23 cellular contexts compared by ENCODE assay signal in genomic region chr10:13970967-13971353, GRCh38.
A peak's percentile ranks its signal among the peaks of the same experiment; 100 is the strongest.
DNase-seq lines count a peak whose midpoint lies in the region; ATAC-seq, FAIRE-seq and TF ChIP-seq lines count a peak whose summit lies in the region.
"Had no signal": no experiment of that assay in that cellular context is flagged by ENCODE, and none has a peak within 500 bp of the region (broad histone marks: within the 10 kb centered on the region; RNA-seq: fewer than 3 reads in every experiment).

No MANE protein-coding gene starts in this region.

- TF ChIP-seq CTCF in H1 (IDR thresholded peaks at IDR 0.05; ENCODE audit: control extremely low read depth in 1 of 3, insufficient read depth in 1 of 3, low read depth in 1 of 3, low read length in 3 of 3) (no peak), osteocyte (IDR thresholded peaks at IDR 0.05) (no peak), HepG2 (CRISPR knock-in tag; IDR thresholded peaks at IDR 0.05) (no peak), natural killer cell (IDR thresholded peaks at IDR 0.05) (no peak)

- peaks cover 7% of the 10 kb centered on the region for H3K4me1 Mint-ChIP-seq in activated naive CD4-positive, alpha-beta T cell treated with anti-CD3 and anti-CD28 coated beads, Interleukin-2, amount 50 U/mL, for 24 hours
- H3K4me1 Mint-ChIP-seq in osteocyte (ENCODE audit: unreplicated experiment) = peaks cover 75% of the 10 kb centered on the region
- H3K4me1 Mint-ChIP-seq in natural killer cell = no peaks in the 10 kb centered on the region

- no peak overlapping the region for H3K9ac ChIP-seq in H1 (replicated peaks in 1 of 4; ENCODE audit: extremely low read depth in 1 of 4, low read depth in 3 of 4, low read length in 3 of 4)
- H3K9ac ChIP-seq in HepG2 (ENCODE audit: insufficient read depth, low read depth, low read length) = no peak overlapping the region

- H3K27me3 ChIP-seq in H1 (replicated peaks in 1 of 4; ENCODE audit: control insufficient read depth in 3 of 4, extremely low read depth in 1 of 4, insufficient read depth in 3 of 4, low read length in 3 of 4) = no peaks in the 10 kb centered on the region
- peaks cover 6 to 14% of the 10 kb centered on the region in 2 experiments; a peak in 3 of 5 replicates for H3K27me3 ChIP-seq in HepG2 (ENCODE audit: control insufficient read depth in 1 of 2, insufficient read depth in 2 of 2, low read length in 2 of 2)
- H3K27me3 ChIP-seq: BE2C, SJCRH30 had no signal

- TF ChIP-seq RAD21 in H1 (IDR thresholded peaks at IDR 0.05 in 1 of 2, conservative IDR thresholded peaks at IDR 0.05 in 1 of 2; ENCODE audit: low read depth in 2 of 2, low read length in 2 of 2) (no peak), HepG2 (CRISPR knock-in tag; IDR thresholded peaks at IDR 0.05) (no peak)

- H3K14ac ChIP-seq in H1 (ENCODE audit: insufficient read length) = no peak overlapping the region

- 95% methylated on average over 12 of the region's 12 CpGs; no CpG with 5 or more reads in 1 of the 2 experiments for WGBS in H1 (ENCODE audit: extremely low coverage in 1 of 2, insufficient coverage in 1 of 2, insufficient read length in 1 of 2, insufficient replicate concordance in 2 of 2, low coverage in 1 of 2, low lambda C conversion rate in 2 of 2, missing lambda C conversion rate in 1 of 2), 2 experiments
- WGBS in HepG2 (ENCODE audit: low lambda C conversion rate) = 61% methylated on average over 10 of the region's 12 CpGs

- H2BK120ac ChIP-seq in H1 (replicated peaks; ENCODE audit: low read depth, low read length) = no peak overlapping the region

- H2BK20ac ChIP-seq in H1 (ENCODE audit: low read length) = no peak overlapping the region

- H3K79me2 ChIP-seq in H1 (ENCODE audit: control insufficient read depth in 1 of 2, insufficient read depth in 2 of 2, low read length in 2 of 2) = no peaks in the 10 kb centered on the region
- no peaks in the 10 kb centered on the region for H3K79me2 ChIP-seq in HepG2 (ENCODE audit: insufficient read depth, low read length)

- no peaks in the 10 kb centered on the region for H3K79me1 ChIP-seq in H1 (ENCODE audit: low read depth, low read length)

- H2BK5ac ChIP-seq in H1 (ENCODE audit: low read depth, low read length) = 0 out of 2 replicates have a peak overlapping the region, but pooled peaks have one; percentile 54

- H2AK5ac ChIP-seq in H1 (ENCODE audit: low read depth, low read length) = peak overlapping the region; percentile 41; the same call in 1 of the 2 replicates

- peak overlapping the region; percentile 95 for H2BK12ac ChIP-seq in H1 (ENCODE audit: low read depth, low read length)

- TF ChIP-seq POLR2A in H1 (IDR thresholded peaks at IDR 0.05; ENCODE audit: control extremely low read depth in 1 of 2, low read depth in 2 of 2, low read length in 2 of 2) (no peak), HepG2 (IDR thresholded peaks at IDR 0.05; ENCODE audit: insufficient read depth in 1 of 2, low read depth in 2 of 2, low read length in 2 of 2) (no peak)

- peak overlapping the region; percentile 38 for H4K91ac ChIP-seq in H1 (replicated peaks; ENCODE audit: insufficient read length, low read length)

- H2AFZ ChIP-seq in H1 (ENCODE audit: low read length) (no peak overlapping the region), HepG2 (ENCODE audit: low read length) (no peak overlapping the region)

- peaks cover 5% of the 10 kb centered on the region; the same call in 1 of the 2 replicates for H3K23me2 ChIP-seq in H1 (ENCODE audit: low read depth, low read length)

- H3K4me1 ChIP-seq in H1 (replicated peaks in 1 of 4; ENCODE audit: control insufficient read depth in 3 of 4, insufficient read depth in 4 of 4, low read length in 3 of 4) (peaks cover 0 to 18% (median 9%) of the 10 kb centered on the region in 4 experiments; a peak in 5 of 7 replicates), HepG2 (ENCODE audit: insufficient read depth, low read length) (no peaks in the 10 kb centered on the region)
- H3K4me1 ChIP-seq: BE2C had no signal

- no peak overlapping the region for H3K4me3 ChIP-seq in H1 (ENCODE audit: extremely low read depth in 1 of 4, insufficient read depth in 2 of 4, low read depth in 3 of 4, low read length in 4 of 4)
- H3K4me3 ChIP-seq in HepG2 (replicated peaks in 1 of 3; ENCODE audit: insufficient read depth in 1 of 3, low read depth in 2 of 3, low read length in 3 of 3) = no peak overlapping the region
- H3K4me3 ChIP-seq: SJCRH30 had no signal

- in situ Hi-C loops in HepG2 (cut with HindIII; ENCODE audit: extremely low pct_ligation_motif_present, low pct_unique_long_range_greater_than_20kb) = no loop called here

- H3K27me3 Mint-ChIP-seq in activated naive CD4-positive, alpha-beta T cell treated with anti-CD3 and anti-CD28 coated beads, Interleukin-2, amount 50 U/mL, for 24 hours = no peaks in the 10 kb centered on the region
- H3K27me3 Mint-ChIP-seq in osteocyte (ENCODE audit: unreplicated experiment) (no peaks in the 10 kb centered on the region), natural killer cell (ENCODE audit: low read depth in 2 of 2) (peaks cover 0 to 3% of the 10 kb centered on the region in 2 donors)
- H3K27me3 Mint-ChIP-seq: CD4-positive, alpha-beta T cell had no signal

- no peak for DNase-seq in activated naive CD4-positive, alpha-beta T cell treated with anti-CD3 and anti-CD28 coated beads, Interleukin-2, amount 50 U/mL, for 72 hours (ENCODE audit: low spot score in 2 of 2)
- DNase-seq in H1 (ENCODE audit: low read depth in 1 of 2, low spot score in 2 of 2) (no peak), osteocyte (ENCODE audit: extremely low spot score, unreplicated experiment) (no peak), GM19238 (ENCODE audit: insufficient read length, low spot score) (no peak), HepG2 (ENCODE audit: low spot score) (no peak), natural killer cell (no peak)
- DNase-seq: 8988T; BE2C; CD4-positive, alpha-beta T cell; EL; KBM-7; MV-4-11; NCI-H1417; NCI-H1930; NCI-H2171; NCI-H446 treated with DMSO at 0.1 percent for 48 hours; NK-92 treated with Interleukin-12 subunit alpha and Interleukin-12 subunit beta, amount 100 ng/mL, for 24 hours; RPMI8226; SJCRH30 had no signal

- H3K23ac ChIP-seq in H1 (ENCODE audit: insufficient read length) = no peak overlapping the region

- no TSS peak for BruUV-seq in HepG2 (replicated peaks; lab: Mats Ljungman, UMichigan)

- no peak for ATAC-seq in activated naive CD4-positive, alpha-beta T cell treated with anti-CD3 and anti-CD28 coated beads, Interleukin-2, amount 50 U/mL, for 72 hours
- no peak for ATAC-seq in HepG2
- no peak for ATAC-seq in natural killer cell
- no peak for ATAC-seq in GM18870 (IDR thresholded peaks at IDR 0.05; ENCODE audit: unreplicated experiment)
- ATAC-seq: HCT116 had no signal

- intact Hi-C loops in HepG2 (cut with micrococcal nuclease; ENCODE audit: unreplicated experiment) (no loop called here), natural killer cell (cut with micrococcal nuclease) (no loop called here)

- H3K36me3 Mint-ChIP-seq in activated naive CD4-positive, alpha-beta T cell treated with anti-CD3 and anti-CD28 coated beads, Interleukin-2, amount 50 U/mL, for 24 hours = no peaks in the 10 kb centered on the region
- no peaks in the 10 kb centered on the region for H3K36me3 Mint-ChIP-seq in activated naive CD4-positive, alpha-beta T cell treated with anti-CD3 and anti-CD28 coated beads, Interleukin-2, amount 50 U/mL, for 72 hours
- H3K36me3 Mint-ChIP-seq in osteocyte (ENCODE audit: unreplicated experiment) (peaks cover 35% of the 10 kb centered on the region), natural killer cell (no peaks in the 10 kb centered on the region)

- H3K9me3 Mint-ChIP-seq in activated naive CD4-positive, alpha-beta T cell treated with anti-CD3 and anti-CD28 coated beads, Interleukin-2, amount 50 U/mL, for 24 hours = no peaks in the 10 kb centered on the region
- H3K9me3 Mint-ChIP-seq in activated naive CD4-positive, alpha-beta T cell treated with anti-CD3 and anti-CD28 coated beads, Interleukin-2, amount 50 U/mL, for 72 hours = no peaks in the 10 kb centered on the region
- H3K9me3 Mint-ChIP-seq in osteocyte (ENCODE audit: unreplicated experiment) (no peaks in the 10 kb centered on the region), natural killer cell (no peaks in the 10 kb centered on the region)
- H3K9me3 Mint-ChIP-seq: CD4-positive, alpha-beta T cell had no signal

- H4K20me1 ChIP-seq in H1 (replicated peaks in 1 of 2; ENCODE audit: control insufficient read depth in 1 of 2, insufficient read depth in 2 of 2, low read length in 2 of 2) = no peaks in the 10 kb centered on the region
- no peaks in the 10 kb centered on the region for H4K20me1 ChIP-seq in HepG2 (ENCODE audit: insufficient read depth, low read length)

- H3K4me2 ChIP-seq in H1 (ENCODE audit: insufficient read depth in 1 of 2, low read depth in 2 of 2, low read length in 2 of 2) = no peak overlapping the region
- H3K4me2 ChIP-seq in HepG2 (ENCODE audit: low read depth, low read length) = no peak overlapping the region

- H3K9me3 ChIP-seq in H1 (ENCODE audit: insufficient read depth in 2 of 2, low read depth in 1 of 2, low read length in 1 of 2) (no peaks in the 10 kb centered on the region), HepG2 (ENCODE audit: low read length) (no peaks in the 10 kb centered on the region)
- H3K9me3 ChIP-seq: BE2C, SJCRH30 had no signal

- H3K4ac ChIP-seq in H1 (replicated peaks; ENCODE audit: insufficient read length, low read depth, low read length) = no peak overlapping the region

- CTCF ChIA-PET in H1 (lab: Charles Lee; ENCODE audit: partially characterized antibody) = interaction anchor here (0.9 to 1.6 kb wide), 4 partner anchors 9 to 331 kb away, joined by 3 to 5 read pairs (median 4); no protein-coding TSS in a partner anchor
- CTCF ChIA-PET in HepG2 (lab: Yijun Ruan, JAX; ENCODE audit: low intra/inter-chr PET ratio, low total read pairs) = no interaction called here

- TF ChIP-seq EP300 in H1 (IDR thresholded peaks at IDR 0.05; ENCODE audit: borderline replicate concordance in 1 of 2, low read depth in 2 of 2, low read length in 2 of 2) = no peak
- no peak for TF ChIP-seq EP300 in HepG2 (IDR thresholded peaks at IDR 0.05; ENCODE audit: low read depth in 2 of 2, low read length in 2 of 2)
- no peak for TF ChIP-seq EP300 in HepG2 (CRISPR knock-in tag; IDR thresholded peaks at IDR 0.05; ENCODE audit: borderline replicate concordance)

- H3K4me3 Mint-ChIP-seq in activated naive CD4-positive, alpha-beta T cell treated with anti-CD3 and anti-CD28 coated beads, Interleukin-2, amount 50 U/mL, for 24 hours = no peak overlapping the region
- H3K4me3 Mint-ChIP-seq in osteocyte (ENCODE audit: unreplicated experiment) (peak overlapping the region; percentile 53), natural killer cell (no peak overlapping the region)
- H3K4me3 Mint-ChIP-seq: CD4-positive, alpha-beta T cell had no signal

- H2BK15ac ChIP-seq in H1 (ENCODE audit: low read length) = peak overlapping the region; percentile 13; the same call in 1 of the 2 replicates

- no peak overlapping the region for H3K56ac ChIP-seq in H1 (replicated peaks; ENCODE audit: insufficient read length, low read depth, low read length)

- H4K5ac ChIP-seq in H1 (ENCODE audit: insufficient read length, low read depth, low read length) = no peak overlapping the region

- POLR2A ChIA-PET in H1 (lab: Charles Lee; ENCODE audit: partially characterized antibody) (interaction anchor here (1.4 kb wide), 1 partner anchor 184 kb away, joined by 3 read pairs; no protein-coding TSS in a partner anchor), HepG2 (lab: Yijun Ruan, JAX) (no interaction called here)

- H3K27ac Mint-ChIP-seq in activated naive CD4-positive, alpha-beta T cell treated with anti-CD3 and anti-CD28 coated beads, Interleukin-2, amount 50 U/mL, for 24 hours = peak overlapping the region; percentile 8
- H3K27ac Mint-ChIP-seq in activated naive CD4-positive, alpha-beta T cell treated with anti-CD3 and anti-CD28 coated beads, Interleukin-2, amount 50 U/mL, for 72 hours = no peak overlapping the region
- H3K27ac Mint-ChIP-seq in osteocyte (ENCODE audit: unreplicated experiment) (peak overlapping the region; percentile 85), natural killer cell (no peak overlapping the region)
- H3K27ac Mint-ChIP-seq: CD4-positive, alpha-beta T cell had no signal

- H4K8ac ChIP-seq in H1 (ENCODE audit: extremely low read depth, insufficient read depth, low read length) = no peak overlapping the region

- H3K36me3 ChIP-seq in H1 (ENCODE audit: control insufficient read depth in 2 of 4, insufficient read depth in 4 of 4, low read length in 3 of 4) (no peaks in the 10 kb centered on the region), HepG2 (replicated peaks in 1 of 2; ENCODE audit: control insufficient read depth in 1 of 2, insufficient read depth in 2 of 2, low read length in 2 of 2) (no peaks in the 10 kb centered on the region)
- H3K36me3 ChIP-seq: BE2C, SJCRH30 had no signal

- H3K27ac ChIP-seq in H1 (ENCODE audit: low read depth, low read length) (no peak overlapping the region), HepG2 (ENCODE audit: extremely low read length, insufficient read depth, low read length) (no peak overlapping the region)
- H3K27ac ChIP-seq: HL-60, SJCRH30 had no signal

- H3K18ac ChIP-seq in H1 (ENCODE audit: extremely low read depth, low read length) = no peak overlapping the region

- no peak for FAIRE-seq in H1 (lab: Jason Lieb, UNC)
- no peak for FAIRE-seq in HepG2 (lab: Jason Lieb, UNC)

Comparison
In these comparisons a context has a peak if more than half of its experiments do, and no peak if none do; other contexts are left out.
1. H3K27ac Mint-ChIP-seq: peak in activated naive CD4-positive, alpha-beta T cell treated with anti-CD3 and anti-CD28 coated beads, Interleukin-2, amount 50 U/mL, for 24 hours (single experiment) and osteocyte (single experiment); none in activated naive CD4-positive, alpha-beta T cell treated with anti-CD3 and anti-CD28 coated beads, Interleukin-2, amount 50 U/mL, for 72 hours (0 of 2) and natural killer cell (0 of 2).